Comparison of ENCODE assay signal across 8 cellular contexts in the genomic region with DNA sequence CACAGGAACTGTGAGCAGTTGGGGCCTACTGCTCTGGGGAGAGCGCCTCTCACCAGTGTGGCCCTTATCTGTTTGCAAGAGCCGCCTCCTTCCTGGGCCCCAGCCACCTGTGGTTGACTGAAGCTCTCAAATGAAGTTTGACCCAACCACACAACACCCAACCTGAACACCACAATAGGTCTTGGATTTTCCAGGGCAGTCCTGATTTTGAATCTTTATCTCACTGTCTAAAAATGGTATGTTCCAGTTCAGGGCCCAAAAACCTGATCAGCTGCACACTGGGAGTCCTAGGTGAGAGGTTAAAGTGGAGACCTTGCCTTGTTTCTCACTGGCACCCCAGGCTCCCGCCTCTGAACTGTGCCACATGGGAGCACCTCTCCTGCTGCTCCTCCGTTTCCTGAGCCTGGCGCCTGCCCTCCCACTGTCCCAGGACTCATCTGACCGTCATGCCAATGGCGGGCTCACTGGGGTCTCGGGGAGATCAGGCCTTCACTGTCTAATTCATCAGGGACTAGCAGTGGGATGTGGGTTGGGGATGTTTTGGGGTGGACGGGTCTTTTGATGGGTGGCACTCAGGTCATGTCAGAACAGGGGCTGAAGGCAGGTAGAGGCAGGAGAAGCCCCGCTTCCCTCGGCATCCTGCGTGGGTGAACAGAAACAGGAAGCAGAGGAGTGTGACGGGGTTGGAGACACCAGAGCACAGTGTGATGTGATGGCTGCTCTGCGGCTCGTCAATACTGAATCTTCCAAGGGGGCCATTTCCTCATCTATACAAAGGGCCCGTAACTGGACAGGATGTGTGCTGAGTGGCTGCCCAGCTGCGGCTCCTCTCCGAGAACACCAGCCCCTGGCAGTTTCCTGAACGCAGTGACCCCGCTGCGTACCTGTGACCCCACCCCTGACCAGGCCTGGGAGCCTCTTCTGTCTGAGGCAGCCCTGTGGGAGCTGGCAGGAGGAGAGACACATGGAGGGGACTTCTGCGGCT. TPM values are rescaled to one million over a fixed set of nuclear protein-coding genes. Genes with fewer than 3 reads are reported as not detected.
DNase-seq lines count a peak whose midpoint lies in the region; ATAC-seq, FAIRE-seq and TF ChIP-seq lines count a peak whose summit lies in the region.
"Had no signal": no experiment of that assay in that cellular context is flagged by ENCODE, and none has a peak within 500 bp of the region (broad histone marks: within the 10 kb centered on the region; RNA-seq: fewer than 3 reads in every experiment).

No MANE protein-coding gene starts in this region.

- peaks cover 10 to 19% of the 10 kb centered on the region in 2 experiments for H3K4me1 ChIP-seq in K562 (replicated peaks in 1 of 2; ENCODE audit: control insufficient read depth in 2 of 2, insufficient read depth in 2 of 2, low read length in 2 of 2)

- CTCF ChIA-PET in T-cell (lab: Charles Lee): interaction anchor here in 1 of 2 donors (0.6 kb wide), 1 partner anchor 72 kb away, joined by 3 read pairs; no protein-coding TSS in a partner anchor
- CTCF ChIA-PET in K562 (lab: Yijun Ruan, JAX; ENCODE audit: low intra/inter-chr PET ratio): no interaction called here

- no peaks in the 10 kb centered on the region for H3K9me3 ChIP-seq in K562 (replicated peaks; ENCODE audit: control insufficient read depth, insufficient read depth, low read depth, low read length)

- H3K36me3 ChIP-seq in K562 (ENCODE audit: control insufficient read depth, insufficient read depth, low read length): no peaks in the 10 kb centered on the region

- no peak for TF ChIP-seq POLR2A in K562 (conservative IDR thresholded peaks at IDR 0.05)

- no peak overlapping the region for H3K27ac ChIP-seq in K562 (ENCODE audit: extremely low read depth, low read depth, low read length)

- peak overlapping the region; percentile 37 to 75 (median 53) for H3K4me3 Mint-ChIP-seq in T-cell

- H3K9ac ChIP-seq in K562 (ENCODE audit: insufficient read depth in 1 of 2, low read depth in 2 of 2, low read length in 2 of 2): peak overlapping the region in 1 of 2 experiments; percentile 23; a peak in 2 of 4 replicates

- H3K4me2 ChIP-seq in K562 (ENCODE audit: insufficient read depth, low read length): peak overlapping the region; percentile 22; the same call in 1 of the 2 replicates

- H3K36me3 Mint-ChIP-seq in T-cell: no peaks in the 10 kb centered on the region

- peak; percentile 78 for FAIRE-seq in K562 (lab: Jason Lieb, UNC)

- DNase-seq in T-cell: peak; percentile 36 to 71 (median 58)
- DNase-seq in K562 (ENCODE audit: extremely low read depth in 1 of 4, low spot score in 3 of 4): peak; percentile 39 to 84 (median 59)
- DNase-seq in stimulated activated CD8-positive, alpha-beta memory T cell treated with anti-CD3 and anti-CD28 coated beads, Interleukin-15, amount 100 ng/mL, for 24 hours (ENCODE audit: low read depth): peak; percentile 24
- DNase-seq in OCI-M2 (lab: John Stamatoyannopoulos, UW; ENCODE audit: unreplicated experiment): no peak
- DNase-seq in mucosa of gallbladder (ENCODE audit: low spot score): no peak
- DNase-seq in SKM-1 treated with dmso at 0.1 percent for 144 hours (lab: John Stamatoyannopoulos, UW; ENCODE audit: unreplicated experiment): no peak

- H3K4me1 Mint-ChIP-seq in T-cell: peaks cover 29 to 39% (median 35%) of the 10 kb centered on the region in 3 donors

- TF ChIP-seq RAD21 in K562 (CRISPR knock-in tag; conservative IDR thresholded peaks at IDR 0.05 in 1 of 2, IDR thresholded peaks at IDR 0.05 in 1 of 2): 0 out of 4 replicates have a peak, but pooled peaks of 1 of the 2 experiments have one; percentile 6

- no peaks in the 10 kb centered on the region for H3K79me2 ChIP-seq in K562 (ENCODE audit: control insufficient read depth, insufficient read depth, low read length)

- BruUV-seq in K562 (replicated peaks; lab: Mats Ljungman, UMichigan): no TSS peak

- intact Hi-C loops in K562 (cut with micrococcal nuclease): no loop called here

- H4K20me1 ChIP-seq in K562 (replicated peaks; ENCODE audit: control insufficient read depth, insufficient read depth, low read length): no peaks in the 10 kb centered on the region

- H2AFZ ChIP-seq in K562 (ENCODE audit: low read depth, low read length): peak overlapping the region; percentile 88

- H3K27me3 Mint-ChIP-seq in T-cell: no peaks in the 10 kb centered on the region

- ATAC-seq in GM21723 (IDR thresholded peaks at IDR 0.05; ENCODE audit: unreplicated experiment) (peak; percentile 89), T-cell (replicated peaks in 1 of 4) (peak; percentile 81 to 86 (median 84)), K562 (peak; percentile 95)
- ATAC-seq: Panc1 had no signal

- peak; percentile 37; the same call in 1 of the 2 replicates for TF ChIP-seq EP300 in K562 (IDR thresholded peaks at IDR 0.05; ENCODE audit: low read length)

- no peak for TF ChIP-seq CTCF in K562 (IDR thresholded peaks at IDR 0.05 in 2 of 3, conservative IDR thresholded peaks at IDR 0.05 in 1 of 3; ENCODE audit: insufficient read depth in 2 of 3, low read depth in 1 of 3, low read length in 3 of 3)

- WGBS in K562 (ENCODE audit: insufficient coverage, low coverage, missing lambda C conversion rate): 67% methylated on average over 21 of the region's 22 CpGs

- no peak overlapping the region for H3K4me3 ChIP-seq in K562

- in situ Hi-C loops in K562 (cut with MboI): no loop called here

- H3K27ac Mint-ChIP-seq in T-cell: peak overlapping the region; percentile 99

- H3K9me3 Mint-ChIP-seq in T-cell: no peaks in the 10 kb centered on the region

- no peaks in the 10 kb centered on the region; a peak in 1 of 5 replicates for H3K27me3 ChIP-seq in K562 (ENCODE audit: control insufficient read depth in 2 of 2, insufficient read depth in 2 of 2, low read length in 2 of 2)

- POLR2A ChIA-PET in T-cell (lab: Charles Lee) (interaction anchor here in 1 of 2 donors (0.6 kb wide), 2 partner anchors 17 to 140 kb away, joined by 3 to 9 read pairs; no protein-coding TSS in a partner anchor), K562 (lab: Yijun Ruan, JAX) (interaction anchor here (0.6 to 1.0 kb wide), 3 partner anchors 9 to 85 kb away, joined by 3 to 4 read pairs (median 3); no protein-coding TSS in a partner anchor)

- no peaks in the 10 kb centered on the region for H3K9me1 ChIP-seq in K562 (ENCODE audit: control insufficient read depth, insufficient read depth, low read length)

TF ChIP-seq in K562, 482 proteins besides CTCF, POLR2A, EP300 and RAD21 (continues in another document):
- peak; percentile 46; the same call in 1 of the 2 replicates for TF ChIP-seq ATF7 (IDR thresholded peaks at IDR 0.05)
- TF ChIP-seq ILK (tag; IDR thresholded peaks at IDR 0.05; ENCODE audit: borderline replicate concordance, low read depth): no peak
- TF ChIP-seq, protein P1, sequence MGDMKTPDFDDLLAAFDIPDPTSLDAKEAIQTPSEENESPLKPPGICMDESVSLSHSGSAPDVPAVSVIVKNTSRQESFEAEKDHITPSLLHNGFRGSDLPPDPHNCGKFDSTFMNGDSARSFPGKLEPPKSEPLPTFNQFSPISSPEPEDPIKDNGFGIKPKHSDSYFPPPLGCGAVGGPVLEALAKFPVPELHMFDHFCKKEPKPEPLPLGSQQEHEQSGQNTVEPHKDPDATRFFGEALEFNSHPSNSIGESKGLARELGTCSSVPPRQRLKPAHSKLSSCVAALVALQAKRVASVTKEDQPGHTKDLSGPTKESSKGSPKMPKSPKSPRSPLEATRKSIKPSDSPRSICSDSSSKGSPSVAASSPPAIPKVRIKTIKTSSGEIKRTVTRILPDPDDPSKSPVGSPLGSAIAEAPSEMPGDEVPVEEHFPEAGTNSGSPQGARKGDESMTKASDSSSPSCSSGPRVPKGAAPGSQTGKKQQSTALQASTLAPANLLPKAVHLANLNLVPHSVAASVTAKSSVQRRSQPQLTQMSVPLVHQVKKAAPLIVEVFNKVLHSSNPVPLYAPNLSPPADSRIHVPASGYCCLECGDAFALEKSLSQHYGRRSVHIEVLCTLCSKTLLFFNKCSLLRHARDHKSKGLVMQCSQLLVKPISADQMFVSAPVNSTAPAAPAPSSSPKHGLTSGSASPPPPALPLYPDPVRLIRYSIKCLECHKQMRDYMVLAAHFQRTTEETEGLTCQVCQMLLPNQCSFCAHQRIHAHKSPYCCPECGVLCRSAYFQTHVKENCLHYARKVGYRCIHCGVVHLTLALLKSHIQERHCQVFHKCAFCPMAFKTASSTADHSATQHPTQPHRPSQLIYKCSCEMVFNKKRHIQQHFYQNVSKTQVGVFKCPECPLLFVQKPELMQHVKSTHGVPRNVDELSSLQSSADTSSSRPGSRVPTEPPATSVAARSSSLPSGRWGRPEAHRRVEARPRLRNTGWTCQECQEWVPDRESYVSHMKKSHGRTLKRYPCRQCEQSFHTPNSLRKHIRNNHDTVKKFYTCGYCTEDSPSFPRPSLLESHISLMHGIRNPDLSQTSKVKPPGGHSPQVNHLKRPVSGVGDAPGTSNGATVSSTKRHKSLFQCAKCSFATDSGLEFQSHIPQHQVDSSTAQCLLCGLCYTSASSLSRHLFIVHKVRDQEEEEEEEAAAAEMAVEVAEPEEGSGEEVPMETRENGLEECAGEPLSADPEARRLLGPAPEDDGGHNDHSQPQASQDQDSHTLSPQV (IDR thresholded peaks at IDR 0.05): peak; percentile 83

RNA-seq across cellular contexts. Expression of gene ITPKB, which starts 59.6 kb away (rescaled TPM):
- total RNA-seq in T-cell: 100 to 1,000 TPM; 153 to 351 (median 179) TPM
- 0.09 TPM in 1 of 2 replicates, not detected in the other for total RNA-seq in K562 (2011; cell fraction: chromatin; rRNA removed; ENCODE audit: low replicate concordance)
- total RNA-seq in K562 (2011; cell fraction: nucleolus; rRNA removed): 0.13 TPM in 1 of 2 replicates, not detected in the other
- total RNA-seq in K562 (2011; cell fraction: nucleoplasm; rRNA removed): 0.07 and 0.08 TPM in 2 replicates
- not detected in 2 replicates for total RNA-seq in K562 (2014; rRNA removed)
- not detected in 2 replicates for total RNA-seq in K562 (2014; rRNA removed; fragmentation: Illumina TruSeq; extraction: Trizol)
- total RNA-seq in K562 (2015; rRNA removed; fragmentation: Illumina TruSeq; extraction: Trizol): not detected in 2 replicates
- total RNA-seq in K562 (2021): 0.22 and 0.27 TPM in 2 replicates
- polyA plus RNA-seq in K562 (2011; rRNA removed): 0.01 TPM in 2 replicates
- polyA plus RNA-seq in K562 (2011; cell fraction: cytosol; rRNA removed): 0.01 TPM in 1 of 2 replicates, not detected in the other
- polyA plus RNA-seq in K562 (2011; cell fraction: nucleus; rRNA removed): 0.03 TPM in 1 of 2 replicates, not detected in the other
- 0.01 TPM in 1 of 2 replicates, not detected in the other for polyA plus RNA-seq in K562 (2012)
- polyA plus RNA-seq in K562 (2014; fragmentation: Illumina TruSeq; extraction: Trizol): not detected in 2 replicates
- not detected for polyA plus RNA-seq in K562 (2014; fragmentation: Nextera tagmentation; extraction: Ambion mirVana)
- not detected in 2 replicates for polyA plus RNA-seq in K562 (2014; rRNA removed)
- polyA minus RNA-seq in K562 (2011; rRNA and poly(A)+ RNA removed): not detected in 2 replicates
- polyA minus RNA-seq in K562 (2011; cell fraction: cytosol; rRNA and poly(A)+ RNA removed): not detected in 2 replicates
- polyA minus RNA-seq in K562 (2011; cell fraction: nucleus; rRNA and poly(A)+ RNA removed): not detected in 2 replicates
- total RNA-seq in mucosa of gallbladder: 30.6 TPM

Comparison
In these comparisons a context has a peak if more than half of its experiments do, and no peak if none do; other contexts are left out.
1. DNase-seq: peak in T-cell (34 of 34), K562 (4 of 4) and stimulated activated CD8-positive, alpha-beta memory T cell treated with anti-CD3 and anti-CD28 coated beads, Interleukin-15, amount 100 ng/mL, for 24 hours (single experiment); none in OCI-M2 (single experiment), mucosa of gallbladder (single experiment) and SKM-1 treated with dmso at 0.1 percent for 144 hours (single experiment).
2. RNA of gene ITPKB, which starts 59.6 kb away (total RNA-seq): 153 to 351 TPM in T-cell and 30.6 TPM in mucosa of gallbladder (single experiment); 0.07 to 0.27 TPM in K562; every median in the first group is over 10 times any median in the second.
3. Peak in every context shown above with its lines, with median percentiles within 50 percentile points of each other: ATAC-seq.